ENCODE assay signal across 12 cellular contexts in the genomic region with DNA sequence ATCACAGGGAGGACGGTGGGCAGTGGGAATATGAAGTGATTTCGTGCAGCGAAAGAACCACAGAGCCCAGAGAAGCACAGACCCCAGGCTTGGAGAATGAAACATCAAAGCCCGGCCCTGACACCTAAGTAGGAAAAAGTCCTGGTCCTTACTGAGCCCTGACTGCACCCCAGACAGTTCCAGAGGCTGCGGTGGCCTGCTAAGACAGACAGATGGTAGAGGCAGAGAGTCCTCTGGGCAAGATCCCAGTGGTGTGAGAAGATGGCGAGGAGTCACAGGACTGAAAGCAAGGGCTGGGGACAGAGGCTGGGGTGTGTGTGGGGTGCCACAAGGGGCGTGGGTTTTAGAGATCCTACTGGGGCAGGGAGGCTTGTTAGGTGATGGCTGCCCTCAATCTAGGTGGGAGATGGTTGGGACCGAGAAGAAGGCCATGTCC. TPM values are rescaled to one million over a fixed set of nuclear protein-coding genes. Genes with fewer than 3 reads are reported as not detected.
A peak's percentile ranks its signal among the peaks of the same experiment; 100 is the strongest.
DNase-seq lines count a peak whose midpoint lies in the region; ATAC-seq and TF ChIP-seq lines count a peak whose summit lies in the region.
"Had no signal": no experiment of that assay in that cellular context is flagged by ENCODE, and none has a peak within 500 bp of the region (broad histone marks: within the 10 kb centered on the region; RNA-seq: fewer than 3 reads in every experiment).

No MANE protein-coding gene starts in this region.

- peak overlapping the region; percentile 78 for H3K9ac ChIP-seq in endocrine pancreas (ENCODE audit: control insufficient read depth, insufficient read depth, low read length)

- no peaks in the 10 kb centered on the region for H3K9me3 Mint-ChIP-seq in activated naive CD4-positive, alpha-beta T cell treated with anti-CD3 and anti-CD28 coated beads, Interleukin-2, amount 50 U/mL, for 72 hours
- H3K9me3 Mint-ChIP-seq: activated CD4-positive, alpha-beta T cell treated with anti-CD3 and anti-CD28 coated beads, Interleukin-2, amount 10 ng/mL, durations not matched to agents 7 days and 5 days had no signal

- H3K4me1 ChIP-seq in endocrine pancreas (ENCODE audit: control insufficient read depth, insufficient read depth, low read length), result peaks cover 12% of the 10 kb centered on the region

- TF ChIP-seq CTCF in RWPE1 (conservative IDR thresholded peaks at IDR 0.05; ENCODE audit: low read depth), result no peak

- H3K36me3 Mint-ChIP-seq in activated naive CD4-positive, alpha-beta T cell treated with anti-CD3 and anti-CD28 coated beads, Interleukin-2, amount 50 U/mL, for 72 hours, result peaks cover 19 to 24% of the 10 kb centered on the region in 2 donors

- H3K27ac Mint-ChIP-seq in activated naive CD4-positive, alpha-beta T cell treated with anti-CD3 and anti-CD28 coated beads, Interleukin-2, amount 50 U/mL, for 72 hours, result peak overlapping the region; percentile 44 to 92

- no peaks in the 10 kb centered on the region for H3K27me3 ChIP-seq in endocrine pancreas (ENCODE audit: control insufficient read depth, insufficient read depth, low read length)
- H3K27me3 ChIP-seq: stomach had no signal

- CTCF ChIA-PET in RWPE1 (lab: Yijun Ruan, JAX), result interaction anchor here (0.6 to 1.8 kb wide), 6 partner anchors 12 to 659 kb away, joined by 3 to 11 read pairs (median 3); no protein-coding TSS in a partner anchor

- no peak for ATAC-seq in activated naive CD4-positive, alpha-beta T cell treated with anti-CD3 and anti-CD28 coated beads, Interleukin-2, amount 50 U/mL, for 72 hours
- no peak for ATAC-seq in GM21515 (IDR thresholded peaks at IDR 0.05; ENCODE audit: unreplicated experiment)

- POLR2A ChIA-PET in RWPE1 (lab: Yijun Ruan, JAX; ENCODE audit: low non-redundant PET), result no interaction called here

- H3K9me3 ChIP-seq in endocrine pancreas (ENCODE audit: control insufficient read depth, low read length), result no peaks in the 10 kb centered on the region
- H3K9me3 ChIP-seq: psoas muscle, stomach had no signal

- H3K27ac ChIP-seq in RWPE1 (0 out of 2 replicates have a peak overlapping the region, but pooled peaks have one; percentile 15), substantia nigra (ENCODE audit: low read depth, low read length, poor library complexity, severe bottlenecking) (peak overlapping the region; percentile 22)
- H3K27ac ChIP-seq: psoas muscle had no signal

- no peak overlapping the region for H3K4me3 ChIP-seq in endocrine pancreas (ENCODE audit: control insufficient read depth, insufficient read depth, low read length)
- H3K4me3 ChIP-seq: psoas muscle, stomach had no signal

- peak in 1 of 2 donors; percentile 31 for DNase-seq in activated naive CD4-positive, alpha-beta T cell treated with anti-CD3 and anti-CD28 coated beads, Interleukin-2, amount 50 U/mL, for 72 hours (ENCODE audit: low spot score in 2 of 2)
- no peak for DNase-seq in activated naive CD4-positive, alpha-beta T cell treated with anti-CD3 and anti-CD28 coated beads, Interleukin-2, amount 50 U/mL, for 16 hours
- no peak for DNase-seq in RWPE1 (ENCODE audit: low spot score)
- no peak for DNase-seq in substantia nigra (lab: John Stamatoyannopoulos, UW)
- DNase-seq in NCI-H345 treated with DMSO at 0.1 percent for 48 hours (lab: John Stamatoyannopoulos, UW; ENCODE audit: unreplicated experiment), result no peak
- DNase-seq in iPS-NIHi11 (ENCODE audit: low spot score), result no peak
- DNase-seq: SHP77 treated with DMSO at 0.1 percent for 48 hours had no signal

- no peaks in the 10 kb centered on the region for H3K36me3 ChIP-seq in endocrine pancreas (ENCODE audit: control insufficient read depth, insufficient read depth, low read length)

RNA-seq across cellular contexts. Expression of a gene that starts 3.7 kb away (rescaled TPM):
- total RNA-seq in activated naive CD4-positive, alpha-beta T cell treated with anti-CD3 and anti-CD28 coated beads, Interleukin-2, amount 50 U/mL, for 72 hours, result 10 to 100 TPM; 46.9 to 92.6 TPM

RNA-seq across cellular contexts. Expression of a gene that starts 24.5 kb away (rescaled TPM):
- 1 to 10 TPM in 1 of 2 donors, under 1 TPM in 1; 0.75 to 1.1 TPM for total RNA-seq in activated naive CD4-positive, alpha-beta T cell treated with anti-CD3 and anti-CD28 coated beads, Interleukin-2, amount 50 U/mL, for 72 hours
